Comparison of ENCODE assay signal across 8 cellular contexts in genomic region chr12:124321040-124321481, GRCh38. TPM values are rescaled to one million over a fixed set of nuclear protein-coding genes. Genes with fewer than 3 reads are reported as not detected.
DNase-seq lines count a peak whose midpoint lies in the region; ATAC-seq and TF ChIP-seq lines count a peak whose summit lies in the region.

No MANE protein-coding gene starts in this region.

- H3F3A ChIP-seq in PC-9 (ENCODE audit: insufficient read depth, low read depth), result peaks cover 34% of the 10 kb centered on the region; the same call in 1 of the 2 replicates

- peaks cover 6% of the 10 kb centered on the region for H3K9me3 Mint-ChIP-seq in activated T-helper 17 cell treated with anti-CD3 and anti-CD28 coated beads, Interleukin-2, amount 50 U/mL, for 72 hours

- H3K4me1 ChIP-seq in PC-9 (replicated peaks; ENCODE audit: insufficient read depth) (no peaks in the 10 kb centered on the region), osteoblast (ENCODE audit: insufficient read depth, low read length) (peaks cover 7% of the 10 kb centered on the region), tibial artery (peaks cover 0 to 12% (median 7%) of the 10 kb centered on the region in 4 donors)

- peaks cover 5% of the 10 kb centered on the region for H3K9me3 ChIP-seq in PC-9 (ENCODE audit: insufficient read depth, low read depth)
- H3K9me3 ChIP-seq in osteoblast (ENCODE audit: low read depth, low read length), result peaks cover 9% of the 10 kb centered on the region
- peaks cover 0 to 15% (median 13%) of the 10 kb centered on the region in 3 donors for H3K9me3 ChIP-seq in tibial artery

- no peak overlapping the region for H3K4me2 ChIP-seq in PC-9
- no peak overlapping the region for H3K4me2 ChIP-seq in osteoblast (ENCODE audit: insufficient read depth, low read length)

- H3K4me1 Mint-ChIP-seq in activated T-helper 17 cell treated with anti-CD3 and anti-CD28 coated beads, Interleukin-2, amount 50 U/mL, for 72 hours, result no peaks in the 10 kb centered on the region

- no peak overlapping the region for H3K4me3 ChIP-seq in PC-9
- H3K4me3 ChIP-seq in foreskin fibroblast (ENCODE audit: low read depth in 1 of 2, low read length in 2 of 2), result no peak overlapping the region
- H3K4me3 ChIP-seq in osteoblast (ENCODE audit: insufficient read depth, low read length), result no peak overlapping the region
- H3K4me3 ChIP-seq in tibial artery, result no peak overlapping the region

- POLR2A ChIA-PET in PC-9 (lab: Charles Lee; ENCODE audit: unreplicated experiment), result no interaction called here

- no peaks in the 10 kb centered on the region for H3K79me2 ChIP-seq in PC-9 (ENCODE audit: low read depth)
- no peaks in the 10 kb centered on the region for H3K79me2 ChIP-seq in osteoblast (ENCODE audit: insufficient read depth, low read length)

- CTCF ChIA-PET in PC-9 (lab: Charles Lee), result interaction anchor here (0.7 kb wide), 1 partner anchor 18 kb away, joined by 3 read pairs; no protein-coding TSS in a partner anchor

- BruUV-seq in PC-9 (replicated peaks; lab: Mats Ljungman, UMichigan), result no TSS peak

- H3K36me3 Mint-ChIP-seq in activated T-helper 17 cell treated with anti-CD3 and anti-CD28 coated beads, Interleukin-2, amount 50 U/mL, for 72 hours (ENCODE audit: low read depth), result peaks cover 21% of the 10 kb centered on the region

- DNase-seq in NCI-H1436 (lab: John Stamatoyannopoulos, UW) (peak; percentile 25), NCI-H1436 treated with DMSO at 0.1 percent for 48 hours (lab: John Stamatoyannopoulos, UW) (no peak), PC-9 (peak in 1 of 2 experiments; percentile 69), foreskin fibroblast (peak; percentile 39 to 76), osteoblast (ENCODE audit: insufficient read length, low spot score, missing footprints) (peak; percentile 98), tibial artery (peak; percentile 60 to 81)

- H3K27me3 Mint-ChIP-seq in activated T-helper 17 cell treated with anti-CD3 and anti-CD28 coated beads, Interleukin-2, amount 50 U/mL, for 72 hours, result no peaks in the 10 kb centered on the region

- 0 out of 2 replicates have a peak, but pooled peaks cover 6% of the 10 kb centered on the region for H3K27me3 ChIP-seq in PC-9 (ENCODE audit: insufficient read depth, low read depth)
- H3K27me3 ChIP-seq in osteoblast (ENCODE audit: insufficient read depth, low read length), result peaks cover 4% of the 10 kb centered on the region
- H3K27me3 ChIP-seq in tibial artery, result no peaks in the 10 kb centered on the region

- H2AFZ ChIP-seq in PC-9 (no peak overlapping the region), osteoblast (ENCODE audit: low read length) (no peak overlapping the region)

- H3K36me3 ChIP-seq in PC-9 (ENCODE audit: low read depth), result peaks cover 13% of the 10 kb centered on the region; the same call in 1 of the 2 replicates
- peaks cover 24% of the 10 kb centered on the region for H3K36me3 ChIP-seq in osteoblast (ENCODE audit: insufficient read depth, low read length)
- peaks cover 26 to 32% (median 28%) of the 10 kb centered on the region in 3 donors for H3K36me3 ChIP-seq in tibial artery

- H3K27ac ChIP-seq in PC-9 (no peak overlapping the region), osteoblast (ENCODE audit: low read depth, low read length) (no peak overlapping the region), tibial artery (peak overlapping the region in 1 of 2 donors; percentile 13)

- TF ChIP-seq CTCF in PC-9 (conservative IDR thresholded peaks at IDR 0.05) (peak; percentile 94), foreskin fibroblast (IDR thresholded peaks at IDR 0.05; ENCODE audit: low read depth, low read length) (peak; percentile 92), osteoblast (IDR thresholded peaks at IDR 0.05; ENCODE audit: extremely low read depth, low read depth, low read length) (peak; percentile 90), tibial artery (IDR thresholded peaks at IDR 0.05) (peak; percentile 91 to 95)

- no peaks in the 10 kb centered on the region for H3K9me2 ChIP-seq in PC-9 (ENCODE audit: insufficient read depth)

- peaks cover 6% of the 10 kb centered on the region for H4K20me1 ChIP-seq in PC-9 (ENCODE audit: insufficient read depth)
- H4K20me1 ChIP-seq in osteoblast (ENCODE audit: insufficient read depth, low read length), result peaks cover 3% of the 10 kb centered on the region

- H3K27ac Mint-ChIP-seq in activated T-helper 17 cell treated with anti-CD3 and anti-CD28 coated beads, Interleukin-2, amount 50 U/mL, for 72 hours, result no peak overlapping the region

- ATAC-seq in HG02798 (IDR thresholded peaks at IDR 0.05; ENCODE audit: poor library complexity, unreplicated experiment), result peak; percentile 71
- ATAC-seq in activated T-helper 17 cell treated with anti-CD3 and anti-CD28 coated beads, Interleukin-2, amount 50 U/mL, for 72 hours (replicated peaks), result peak; percentile 82

- intact Hi-C loops in PC-9 (cut with micrococcal nuclease; ENCODE audit: unreplicated experiment) (loop anchor here (5.0 kb wide), 1 partner anchor 284 kb away; no protein-coding TSS in a partner anchor), tibial artery (cut with DNase I; ENCODE audit: low total_unique reads) (loop anchor here (2.0 kb wide), 1 partner anchor 286 kb away; no protein-coding TSS in a partner anchor)

- no peak overlapping the region for H3K4me3 Mint-ChIP-seq in activated T-helper 17 cell treated with anti-CD3 and anti-CD28 coated beads, Interleukin-2, amount 50 U/mL, for 72 hours

RNA-seq across cellular contexts. Expression of gene RFLNA, which starts 26.2 kb away (rescaled TPM):
- total RNA-seq in PC-9 (2021) (not detected in 2 replicates), osteoblast (15.9 and 16.2 TPM in 2 replicates)
- total RNA-seq in activated T-helper 17 cell treated with anti-CD3 and anti-CD28 coated beads, Interleukin-2, amount 50 U/mL, for 72 hours, result not detected

Comparison
In these comparisons a context has a peak if more than half of its experiments do, and no peak if none do; other contexts are left out.
1. RNA of gene RFLNA, which starts 26.2 kb away (total RNA-seq): 15.9 to 16.2 TPM in osteoblast; not detected in PC-9 and not detected in activated T-helper 17 cell treated with anti-CD3 and anti-CD28 coated beads, Interleukin-2, amount 50 U/mL, for 72 hours; every median in the first group is over 10 times any median in the second.
2. Peak in every context shown above with its lines, with median percentiles within 50 percentile points of each other: CTCF ChIP-seq.